ENCODE assay signal across 16 cellular contexts in genomic region chr16:10880609-10881452, GRCh38. TPM values are rescaled to one million over a fixed set of nuclear protein-coding genes. Genes with fewer than 3 reads are reported as not detected.
DNase-seq lines count a peak whose midpoint lies in the region; ATAC-seq, FAIRE-seq and TF ChIP-seq lines count a peak whose summit lies in the region.
"Had no signal": no experiment of that assay in that cellular context is flagged by ENCODE, and none has a peak within 500 bp of the region (broad histone marks: within the 10 kb centered on the region; RNA-seq: fewer than 3 reads in every experiment).

No MANE protein-coding gene starts in this region.

- H3K27me3 ChIP-seq in heart left ventricle (peaks cover 0 to 9% (median 0%) of the 10 kb centered on the region in 9 donors), left lung (peaks cover 0 to 21% of the 10 kb centered on the region in 2 donors), tibial nerve (peaks cover 0 to 8% of the 10 kb centered on the region in 2 donors)
- H3K27me3 ChIP-seq: pancreas, uterus had no signal

- H3K4me1 ChIP-seq in heart left ventricle (peaks cover 0 to 86% (median 13%) of the 10 kb centered on the region in 12 donors), left lung (peaks cover 11 to 96% of the 10 kb centered on the region in 2 donors), tibial nerve (peaks cover 0 to 34% (median 17%) of the 10 kb centered on the region in 4 donors)

- no peaks in the 10 kb centered on the region for H3K9me3 ChIP-seq in heart left ventricle
- no peaks in the 10 kb centered on the region for H3K9me3 ChIP-seq in left lung
- H3K9me3 ChIP-seq in tibial nerve: no peaks in the 10 kb centered on the region
- H3K9me3 ChIP-seq: mucosa of descending colon, pancreas, SK-N-SH, uterus had no signal

- TF ChIP-seq CTCF in heart left ventricle (IDR thresholded peaks at IDR 0.05) (no peak), left lung (IDR thresholded peaks at IDR 0.05) (no peak), tibial nerve (IDR thresholded peaks at IDR 0.05) (no peak), D721Med (IDR thresholded peaks at IDR 0.05; ENCODE audit: insufficient read depth, missing control alignments) (no peak)

- H3K27ac ChIP-seq in heart left ventricle (peak overlapping the region in 9 of 12 donors; percentile 67 to 91 (median 74)), left lung (peak overlapping the region; percentile 80 to 83), tibial nerve (peak overlapping the region in 3 of 4 donors; percentile 72 to 82 (median 73))

- ATAC-seq in heart left ventricle: peak in 2 of 4 donors; percentile 11 to 36
- ATAC-seq in Right ventricle myocardium superior (ENCODE audit: poor library complexity): no peak
- no peak for ATAC-seq in left lung
- ATAC-seq: activated CD4-positive, CD25-positive, alpha-beta regulatory T cell treated with anti-CD3 and anti-CD28 coated beads, Interleukin-2, amount 50 U/mL, for 24 hours; mucosa of descending colon; pancreas had no signal

- H3K36me3 ChIP-seq in heart left ventricle (peaks cover 0 to 36% (median 0%) of the 10 kb centered on the region in 9 donors), left lung (peaks cover 0 to 5% of the 10 kb centered on the region in 2 donors), tibial nerve (no peaks in the 10 kb centered on the region)
- H3K36me3 ChIP-seq: pancreas, uterus had no signal

- TF ChIP-seq EP300 in tibial nerve (IDR thresholded peaks at IDR 0.05): no peak

- FAIRE-seq in D721Med (lab: Jason Lieb, UNC): no peak
- FAIRE-seq: pancreas had no signal

- in situ Hi-C loops in ACHN (cut with HindIII; ENCODE audit: low pct_ligation_motif_present, low pct_unique_long_range_greater_than_20kb, low sequenced_read_pairs): no loop called here

- 83 to 90% (median 87%) methylated on average over 10 of the region's 10 CpGs for WGBS in heart left ventricle, 4 donors
- WGBS in tibial nerve, 2 donors: 83 to 85% methylated on average over 10 of the region's 10 CpGs

- intact Hi-C loops in heart left ventricle (cut with DNase I) (no loop called here), Right ventricle myocardium superior (cut with DNase I) (no loop called here), left lung (cut with DNase I) (no loop called here)

- no peak for DNase-seq in heart left ventricle
- DNase-seq in Right ventricle myocardium superior: no peak
- peak; percentile 38 for DNase-seq in OCI-M1 (lab: John Stamatoyannopoulos, UW)
- DNase-seq in left lung: peak in 1 of 2 donors; percentile 34
- no peak for DNase-seq in tibial nerve (ENCODE audit: low spot score in 2 of 2)
- no peak for DNase-seq in D721Med (ENCODE audit: insufficient read length, low spot score)
- DNase-seq in cerebellar nuclear complex (lab: John Stamatoyannopoulos, UW): no peak
- DNase-seq in ACHN: no peak
- DNase-seq: DMS53; effector CD8-positive, alpha-beta T cell; mucosa of descending colon; NCI-H2107; pancreas; SK-N-SH; uterus had no signal

- H3K4me3 ChIP-seq in heart left ventricle (peak overlapping the region in 7 of 12 donors; percentile 56 to 81 (median 65)), left lung (peak overlapping the region in 1 of 2 donors; percentile 76), tibial nerve (peak overlapping the region in 2 of 4 donors; percentile 62 to 73)
- H3K4me3 ChIP-seq: mucosa of descending colon, uterus had no signal

- no peak for TF ChIP-seq POLR2A in heart left ventricle (IDR thresholded peaks at IDR 0.05)
- TF ChIP-seq POLR2A in tibial nerve (IDR thresholded peaks at IDR 0.05): no peak

RNA-seq across cellular contexts. Expression of gene CIITA, which starts 3.8 kb away (rescaled TPM):
- total RNA-seq in heart left ventricle (10 to 100 TPM in 3 of 9 donors, 1 to 10 TPM in 6; 1.6 to 73.9 (median 8.2) TPM), Right ventricle myocardium superior (7.9 TPM), left lung (10 to 100 TPM; 38.1 to 49.0 TPM), tibial nerve (10 to 100 TPM in 3 of 4 donors, 1 to 10 TPM in 1; 7.5 to 38.7 (median 17.8) TPM)
- polyA plus RNA-seq in heart left ventricle: 10 to 100 TPM in 1 of 2 donors, 1 to 10 TPM in 1; 2.6 to 10.8 TPM
